ENCODE assay signal across 1 cellular context in the genomic region with DNA sequence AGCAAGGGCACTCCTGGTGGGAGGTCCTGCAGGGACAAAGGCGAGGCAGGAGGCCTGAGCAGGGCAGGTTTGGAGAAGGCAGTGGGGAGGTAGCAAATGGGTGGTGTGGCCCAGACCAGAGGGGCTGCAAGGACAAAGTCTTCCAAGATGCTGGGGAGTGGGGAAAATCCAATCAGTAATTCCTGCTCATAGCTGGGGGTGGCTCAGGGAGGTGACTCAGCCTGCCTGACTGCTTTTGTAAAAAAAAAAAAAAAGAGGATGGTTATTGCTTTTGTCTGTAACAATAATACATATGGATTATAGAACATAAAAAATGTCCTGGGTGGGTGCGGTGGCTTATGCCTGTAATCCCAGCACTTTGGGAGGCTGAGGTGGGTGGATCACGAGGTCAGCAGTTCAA.
TF ChIP-seq lines count a peak whose summit lies in the region.

No MANE protein-coding gene starts in this region.

TF ChIP-seq in GM23338, 12 proteins besides CTCF, POLR2A, EP300 and RAD21:
- TF ChIP-seq ZNF462 (CRISPR knock-in tag; IDR thresholded peaks at IDR 0.05), result no peak
- TF ChIP-seq JUNB (IDR thresholded peaks at IDR 0.05; ENCODE audit: unreplicated experiment), result no peak
- no peak for TF ChIP-seq ZNF114 (CRISPR knock-in tag; IDR thresholded peaks at IDR 0.05)
- no peak for TF ChIP-seq ETS1 (IDR thresholded peaks at IDR 0.05)
- no peak for TF ChIP-seq STAT1 (IDR thresholded peaks at IDR 0.05; ENCODE audit: unreplicated experiment)
- no peak for TF ChIP-seq NANOG (IDR thresholded peaks at IDR 0.05; ENCODE audit: borderline replicate concordance)
- TF ChIP-seq POLR2AphosphoS5 (IDR thresholded peaks at IDR 0.05; ENCODE audit: low read depth), result no peak
- TF ChIP-seq ZNF331 (CRISPR knock-in tag; IDR thresholded peaks at IDR 0.05; ENCODE audit: low read depth), result no peak
- TF ChIP-seq, protein P1, sequence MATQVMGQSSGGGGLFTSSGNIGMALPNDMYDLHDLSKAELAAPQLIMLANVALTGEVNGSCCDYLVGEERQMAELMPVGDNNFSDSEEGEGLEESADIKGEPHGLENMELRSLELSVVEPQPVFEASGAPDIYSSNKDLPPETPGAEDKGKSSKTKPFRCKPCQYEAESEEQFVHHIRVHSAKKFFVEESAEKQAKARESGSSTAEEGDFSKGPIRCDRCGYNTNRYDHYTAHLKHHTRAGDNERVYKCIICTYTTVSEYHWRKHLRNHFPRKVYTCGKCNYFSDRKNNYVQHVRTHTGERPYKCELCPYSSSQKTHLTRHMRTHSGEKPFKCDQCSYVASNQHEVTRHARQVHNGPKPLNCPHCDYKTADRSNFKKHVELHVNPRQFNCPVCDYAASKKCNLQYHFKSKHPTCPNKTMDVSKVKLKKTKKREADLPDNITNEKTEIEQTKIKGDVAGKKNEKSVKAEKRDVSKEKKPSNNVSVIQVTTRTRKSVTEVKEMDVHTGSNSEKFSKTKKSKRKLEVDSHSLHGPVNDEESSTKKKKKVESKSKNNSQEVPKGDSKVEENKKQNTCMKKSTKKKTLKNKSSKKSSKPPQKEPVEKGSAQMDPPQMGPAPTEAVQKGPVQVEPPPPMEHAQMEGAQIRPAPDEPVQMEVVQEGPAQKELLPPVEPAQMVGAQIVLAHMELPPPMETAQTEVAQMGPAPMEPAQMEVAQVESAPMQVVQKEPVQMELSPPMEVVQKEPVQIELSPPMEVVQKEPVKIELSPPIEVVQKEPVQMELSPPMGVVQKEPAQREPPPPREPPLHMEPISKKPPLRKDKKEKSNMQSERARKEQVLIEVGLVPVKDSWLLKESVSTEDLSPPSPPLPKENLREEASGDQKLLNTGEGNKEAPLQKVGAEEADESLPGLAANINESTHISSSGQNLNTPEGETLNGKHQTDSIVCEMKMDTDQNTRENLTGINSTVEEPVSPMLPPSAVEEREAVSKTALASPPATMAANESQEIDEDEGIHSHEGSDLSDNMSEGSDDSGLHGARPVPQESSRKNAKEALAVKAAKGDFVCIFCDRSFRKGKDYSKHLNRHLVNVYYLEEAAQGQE (IDR thresholded peaks at IDR 0.05; ENCODE audit: unreplicated experiment), result no peak
- TF ChIP-seq CREB1 (CRISPR knock-in tag; IDR thresholded peaks at IDR 0.05; ENCODE audit: low read depth), result no peak
- TF ChIP-seq EZH2phosphoT487 (IDR thresholded peaks at IDR 0.05; ENCODE audit: unreplicated experiment), result no peak
- TF ChIP-seq EZH2 (IDR thresholded peaks at IDR 0.05; ENCODE audit: low read depth, unreplicated experiment), result no peak
